31 cellular contexts compared by ENCODE assay signal in genomic region chr14:60232185-60232584, GRCh38.
"Had no signal": no experiment of that assay in that cellular context is flagged by ENCODE, and none has a peak within 500 bp of the region (broad histone marks: within the 10 kb centered on the region; RNA-seq: fewer than 3 reads in every experiment).

No MANE protein-coding gene starts in this region.

- H3K4me1 Mint-ChIP-seq: activated CD4-positive, alpha-beta memory T cell treated with anti-CD3 and anti-CD28 coated beads, Interleukin-2, amount 10 ng/mL, durations not matched to agents 7 days and 5 days; activated CD4-positive, alpha-beta T cell treated with anti-CD3 and anti-CD28 coated beads, Interleukin-2, amount 10 ng/mL, durations not matched to agents 7 days and 5 days; activated naive CD4-positive, alpha-beta T cell treated with anti-CD3 and anti-CD28 coated beads, Interleukin-2, amount 10 ng/mL, durations not matched to agents 7 days and 5 days; activated naive CD8-positive, alpha-beta T cell treated with anti-CD3 and anti-CD28 coated beads, Interleukin-2, amount 10 ng/mL, durations not matched to agents 7 days and 5 days; central memory CD8-positive, alpha-beta T cell had no signal

- H3K27me3 Mint-ChIP-seq: activated naive CD4-positive, alpha-beta T cell treated with anti-CD3 and anti-CD28 coated beads, Interleukin-2, amount 10 ng/mL, durations not matched to agents 7 days and 5 days; activated naive CD8-positive, alpha-beta T cell treated with anti-CD3 and anti-CD28 coated beads, Interleukin-2, amount 10 ng/mL, durations not matched to agents 7 days and 5 days; dendritic cell treated with granulocyte-macrophage colony-stimulating factor and Interleukin-4, amounts not matched to agents 40 ng/mL and 50 ng/mL, for 4 days had no signal

- ATAC-seq: activated naive CD4-positive, alpha-beta T cell treated with anti-CD3 and anti-CD28 coated beads, Interleukin-2, amount 50 U/mL, for 72 hours; activated T-cell treated with anti-CD3 and anti-CD28 coated beads, Interleukin-2, amount 50 U/mL, for 72 hours; gastroesophageal sphincter; heart right ventricle had no signal

- H3K4me2 ChIP-seq: hepatocyte had no signal

- H3K27ac Mint-ChIP-seq: activated CD4-positive, alpha-beta memory T cell treated with anti-CD3 and anti-CD28 coated beads, Interleukin-2, amount 10 ng/mL, durations not matched to agents 7 days and 5 days; activated CD4-positive, alpha-beta T cell treated with anti-CD3 and anti-CD28 coated beads, Interleukin-2, amount 10 ng/mL, durations not matched to agents 7 days and 5 days; activated naive CD4-positive, alpha-beta T cell treated with anti-CD3 and anti-CD28 coated beads, Interleukin-2, amount 10 ng/mL, durations not matched to agents 7 days and 5 days; activated naive CD4-positive, alpha-beta T cell treated with anti-CD3 and anti-CD28 coated beads, Interleukin-2, amount 50 U/mL, for 72 hours; activated naive CD8-positive, alpha-beta T cell treated with anti-CD3 and anti-CD28 coated beads, Interleukin-2, amount 10 ng/mL, durations not matched to agents 7 days and 5 days; activated T-cell treated with anti-CD3 and anti-CD28 coated beads, Interleukin-2, amount 50 U/mL, for 24 hours; dendritic cell treated with granulocyte-macrophage colony-stimulating factor and Interleukin-4, amounts not matched to agents 40 ng/mL and 50 ng/mL, for 4 days; endodermal cell had no signal

- H3K36me3 Mint-ChIP-seq: activated naive CD4-positive, alpha-beta T cell treated with anti-CD3 and anti-CD28 coated beads, Interleukin-2, amount 10 ng/mL, durations not matched to agents 7 days and 5 days; activated naive CD8-positive, alpha-beta T cell treated with anti-CD3 and anti-CD28 coated beads, Interleukin-2, amount 10 ng/mL, durations not matched to agents 7 days and 5 days had no signal

- H3K4me3 ChIP-seq: coronary artery, dorsolateral prefrontal cortex, esophagus squamous epithelium, gastroesophageal sphincter, heart right ventricle, hepatocyte had no signal

- H3K9me3 ChIP-seq: esophagus squamous epithelium had no signal

- DNase-seq: activated CD4-positive, alpha-beta memory T cell treated with anti-CD3 and anti-CD28 coated beads, Interleukin-2, amount 10 ng/mL, durations not matched to agents 7 days and 5 days; activated CD4-positive, alpha-beta T cell treated with anti-CD3 and anti-CD28 coated beads for 1 hour; activated CD4-positive, alpha-beta T cell treated with anti-CD3 and anti-CD28 coated beads for 4 hours; activated CD4-positive, alpha-beta T cell treated with anti-CD3 and anti-CD28 coated beads, Interleukin-2, amount 10 ng/mL, durations not matched to agents 7 days and 5 days; activated CD4-positive, alpha-beta T cell treated with anti-CD3 and anti-CD28 coated beads, Interleukin-2, amount 50 U/mL, for 4 hours; activated CD8-positive, alpha-beta memory T cell treated with anti-CD3 and anti-CD28 coated beads, Interleukin-2, amount 50 U/mL, for 48 hours; activated gamma-delta T cell; activated naive CD4-positive, alpha-beta T cell; activated naive CD4-positive, alpha-beta T cell treated with anti-CD3 and anti-CD28 coated beads, Interleukin-2, amount 10 ng/mL, durations not matched to agents 7 days and 5 days; activated naive CD8-positive, alpha-beta T cell treated with anti-CD3 and anti-CD28 coated beads, Interleukin-2, amount 10 ng/mL, durations not matched to agents 7 days and 5 days; activated T-cell treated with anti-CD3 and anti-CD28 coated beads for 4 hours; activated T-cell treated with anti-CD3 and anti-CD28 coated beads, Interleukin-2, amount 50 U/mL, for 24 hours; activated T-cell treated with anti-CD3 and anti-CD28 coated beads, Interleukin-2, amount 50 U/mL, for 72 hours; amniotic stem cell; anterior cingulate cortex; brain microvascular endothelial cell; dorsolateral prefrontal cortex; effector memory CD4-positive, alpha-beta T cell; endodermal cell; esophagus squamous epithelium; foreskin melanocyte; heart right ventricle; T-helper 2 cell had no signal

- H3K4me3 Mint-ChIP-seq: activated CD4-positive, alpha-beta memory T cell treated with anti-CD3 and anti-CD28 coated beads, Interleukin-2, amount 10 ng/mL, durations not matched to agents 7 days and 5 days; activated CD4-positive, alpha-beta T cell treated with anti-CD3 and anti-CD28 coated beads, Interleukin-2, amount 10 ng/mL, durations not matched to agents 7 days and 5 days; activated naive CD4-positive, alpha-beta T cell treated with anti-CD3 and anti-CD28 coated beads, Interleukin-2, amount 10 ng/mL, durations not matched to agents 7 days and 5 days; activated naive CD8-positive, alpha-beta T cell treated with anti-CD3 and anti-CD28 coated beads, Interleukin-2, amount 10 ng/mL, durations not matched to agents 7 days and 5 days; activated T-cell treated with anti-CD3 and anti-CD28 coated beads, Interleukin-2, amount 50 U/mL, for 24 hours; activated T-cell treated with anti-CD3 and anti-CD28 coated beads, Interleukin-2, amount 50 U/mL, for 72 hours; central memory CD8-positive, alpha-beta T cell; dendritic cell treated with granulocyte-macrophage colony-stimulating factor and Interleukin-4, amounts not matched to agents 40 ng/mL and 50 ng/mL, for 4 days; endodermal cell had no signal

- H2AFZ ChIP-seq: hepatocyte had no signal

- H3K27ac ChIP-seq: brain microvascular endothelial cell, coronary artery, dorsolateral prefrontal cortex, esophagus squamous epithelium, gastroesophageal sphincter, heart right ventricle, hepatocyte had no signal

- H3K79me2 ChIP-seq: hepatocyte had no signal

- FAIRE-seq: astrocyte, bronchial epithelial cell had no signal

- H3K4me1 ChIP-seq: esophagus squamous epithelium, gastroesophageal sphincter had no signal

- H3K27me3 ChIP-seq: brain microvascular endothelial cell, esophagus squamous epithelium, gastroesophageal sphincter, heart right ventricle, hepatocyte had no signal

- H3K36me3 ChIP-seq: brain microvascular endothelial cell, esophagus squamous epithelium, gastroesophageal sphincter, heart right ventricle had no signal
